In the genomic region with DNA sequence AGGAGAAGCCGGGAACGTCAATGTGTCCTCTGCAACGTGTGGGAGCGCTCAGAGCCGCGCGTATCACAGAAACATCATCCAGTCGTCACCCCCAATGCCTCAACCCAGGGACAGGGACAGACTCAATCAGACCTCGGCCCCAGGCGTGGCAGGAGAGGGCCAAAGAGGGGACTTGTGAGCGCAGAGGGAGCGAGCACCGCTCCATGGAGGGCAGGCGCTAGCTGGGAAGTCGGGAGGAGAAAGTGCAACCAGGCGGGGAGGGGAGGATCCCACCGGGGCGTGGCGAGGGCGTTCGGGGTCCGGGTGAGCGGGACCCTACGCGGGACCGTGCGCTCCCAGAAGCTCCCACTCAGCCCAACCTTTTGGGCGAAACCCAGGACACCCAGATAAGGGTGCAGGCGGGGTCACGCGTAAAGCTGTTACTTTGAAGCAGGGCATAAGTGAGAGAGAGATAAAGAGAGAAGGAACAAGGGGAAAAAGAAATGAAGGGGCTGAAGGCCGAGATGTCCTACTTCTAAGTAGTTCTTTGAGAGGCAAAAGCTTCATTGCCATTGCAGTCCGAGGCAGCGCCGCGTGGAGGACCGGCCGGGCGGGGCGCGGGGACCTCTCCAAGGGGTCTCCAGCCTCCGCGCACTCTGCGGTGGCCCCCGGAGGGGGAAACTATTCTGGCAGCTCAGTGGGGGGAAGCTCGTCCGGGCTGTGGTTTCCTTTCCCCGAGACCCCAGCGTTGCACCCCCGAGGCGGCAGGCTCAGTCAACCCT, we compare ENCODE assay signal across 8 cellular contexts. TPM values are rescaled to one million over a fixed set of nuclear protein-coding genes. Genes with fewer than 3 reads are reported as not detected.
DNase-seq lines count a peak whose midpoint lies in the region; ATAC-seq lines count a peak whose summit lies in the region.

No MANE protein-coding gene starts in this region.

- peaks cover 34% of the 10 kb centered on the region for H3K27me3 Mint-ChIP-seq in activated T-helper 17 cell treated with anti-CD3 and anti-CD28 coated beads, Interleukin-2, amount 50 U/mL, for 72 hours

- peaks cover 12 to 16% of the 10 kb centered on the region in 2 donors for H3K4me1 ChIP-seq in neuronal stem cell (ENCODE audit: control insufficient read depth in 2 of 2, insufficient read depth in 1 of 2, low read depth in 1 of 2, low read length in 2 of 2)

- peak overlapping the region; percentile 90 for H3K4me3 Mint-ChIP-seq in activated T-helper 17 cell treated with anti-CD3 and anti-CD28 coated beads, Interleukin-2, amount 50 U/mL, for 72 hours

- H3K4me1 Mint-ChIP-seq in activated T-helper 17 cell treated with anti-CD3 and anti-CD28 coated beads, Interleukin-2, amount 50 U/mL, for 72 hours: peaks cover 11% of the 10 kb centered on the region

- peaks cover 6% of the 10 kb centered on the region for H3K36me3 Mint-ChIP-seq in activated T-helper 17 cell treated with anti-CD3 and anti-CD28 coated beads, Interleukin-2, amount 50 U/mL, for 72 hours (ENCODE audit: low read depth)

- H4K8ac ChIP-seq in neuronal stem cell (ENCODE audit: low read depth, low read length): no peak overlapping the region

- peak overlapping the region; percentile 95 for H3K4me2 ChIP-seq in neuronal stem cell (ENCODE audit: insufficient read depth, low read length, poor library complexity, severe bottlenecking)

- H3K27ac ChIP-seq in neuronal stem cell (replicated peaks; ENCODE audit: low read length): peak overlapping the region; percentile 70

- no CpG with 5 or more reads among the region's 51 CpGs for WGBS in neuronal stem cell (ENCODE audit: extremely low coverage in 2 of 2, insufficient read length in 2 of 2, insufficient replicate concordance in 1 of 2), 2 donors

- H3K23ac ChIP-seq in neuronal stem cell (ENCODE audit: low read depth, low read length, poor library complexity): no peak overlapping the region

- peak overlapping the region; percentile 96 for H3K18ac ChIP-seq in neuronal stem cell (ENCODE audit: low read length)

- no peaks in the 10 kb centered on the region for H3K9me3 Mint-ChIP-seq in activated T-helper 17 cell treated with anti-CD3 and anti-CD28 coated beads, Interleukin-2, amount 50 U/mL, for 72 hours

- H3K79me1 ChIP-seq in neuronal stem cell (ENCODE audit: low read depth, low read length): peaks cover 4% of the 10 kb centered on the region

- H2BK12ac ChIP-seq in neuronal stem cell (ENCODE audit: low read length): peak overlapping the region; percentile 36

- H4K91ac ChIP-seq in neuronal stem cell (ENCODE audit: low read depth, low read length, poor library complexity): no peak overlapping the region

- H2BK120ac ChIP-seq in neuronal stem cell (ENCODE audit: low read depth, low read length): no peak overlapping the region

- DNase-seq in NCI-H345 (lab: John Stamatoyannopoulos, UW): peak; percentile 37
- no peak for DNase-seq in NCI-H345 treated with DMSO at 0.1 percent for 48 hours (lab: John Stamatoyannopoulos, UW; ENCODE audit: unreplicated experiment)
- peak; percentile 65 for DNase-seq in NCI-H146 (lab: John Stamatoyannopoulos, UW)
- DNase-seq in germinal center (ENCODE audit: low spot score): peak; percentile 31
- DNase-seq in neuronal stem cell (ENCODE audit: low spot score): no peak
- DNase-seq in foreskin melanocyte: no peak

- H2AK5ac ChIP-seq in neuronal stem cell (ENCODE audit: low read depth, low read length): no peak overlapping the region

- peaks cover 0 to 16% (median 0%) of the 10 kb centered on the region in 3 experiments for H3K27me3 ChIP-seq in neuronal stem cell (ENCODE audit: control insufficient read depth in 3 of 3, insufficient read depth in 3 of 3, low read depth in 1 of 3, low read length in 3 of 3)

- peak overlapping the region; percentile 84 for H3K9ac ChIP-seq in neuronal stem cell (ENCODE audit: low read depth, low read length, poor library complexity)

- ATAC-seq in activated T-helper 17 cell treated with anti-CD3 and anti-CD28 coated beads, Interleukin-2, amount 50 U/mL, for 72 hours (replicated peaks): peak; percentile 25
- no peak for ATAC-seq in GM19035 (IDR thresholded peaks at IDR 0.05; ENCODE audit: unreplicated experiment)

- peak overlapping the region; percentile 94 for H2AFZ ChIP-seq in neuronal stem cell (ENCODE audit: low read length)

- H3K4ac ChIP-seq in neuronal stem cell (ENCODE audit: low read length): no peak overlapping the region

- H3K14ac ChIP-seq in neuronal stem cell (ENCODE audit: low read length): peak overlapping the region; percentile 21

- peak overlapping the region; percentile 81 for H2BK15ac ChIP-seq in neuronal stem cell (ENCODE audit: low read length)

- no peak overlapping the region for H2BK5ac ChIP-seq in neuronal stem cell (ENCODE audit: low read length)

- H3K9me3 ChIP-seq in neuronal stem cell (replicated peaks in 1 of 2; ENCODE audit: control insufficient read depth in 2 of 2, insufficient read depth in 1 of 2, low read depth in 1 of 2, low read length in 2 of 2): peaks cover 0 to under 1% of the 10 kb centered on the region in 2 donors

- H3K27ac Mint-ChIP-seq in activated T-helper 17 cell treated with anti-CD3 and anti-CD28 coated beads, Interleukin-2, amount 50 U/mL, for 72 hours: peak overlapping the region; percentile 12

- peaks cover 0 to 5% of the 10 kb centered on the region in 2 donors for H3K36me3 ChIP-seq in neuronal stem cell (replicated peaks in 1 of 2; ENCODE audit: control insufficient read depth in 2 of 2, insufficient read depth in 2 of 2, low read length in 2 of 2)

- peak overlapping the region; percentile 89 to 92 for H3K4me3 ChIP-seq in neuronal stem cell (ENCODE audit: low read length in 2 of 2)

RNA-seq across cellular contexts. Expression of gene SOBP, which starts 0.9 kb away (rescaled TPM):
- total RNA-seq in activated T-helper 17 cell treated with anti-CD3 and anti-CD28 coated beads, Interleukin-2, amount 50 U/mL, for 72 hours: under 1 TPM in 1 of 2 donors, not detected in 1; 0.06 TPM
- polyA plus RNA-seq in neuronal stem cell (2013, experiment 1 of 2): 11.5 TPM
- 11.8 TPM for polyA plus RNA-seq in neuronal stem cell (2013, experiment 2 of 2)

RNA-seq across cellular contexts. Expression of gene PDSS2, which starts 29.7 kb away (rescaled TPM):
- 10 to 100 TPM; 10.4 to 13.6 TPM for total RNA-seq in activated T-helper 17 cell treated with anti-CD3 and anti-CD28 coated beads, Interleukin-2, amount 50 U/mL, for 72 hours
- polyA plus RNA-seq in neuronal stem cell (2013, experiment 1 of 2): 7.8 TPM
- 7.1 TPM for polyA plus RNA-seq in neuronal stem cell (2013, experiment 2 of 2)

Comparison
In these comparisons a context has a peak if more than half of its experiments do, and no peak if none do; other contexts are left out.
1. DNase-seq: peak in NCI-H345 (single experiment), NCI-H146 (single experiment) and germinal center (single experiment); none in NCI-H345 treated with DMSO at 0.1 percent for 48 hours (single experiment), neuronal stem cell (single experiment) and foreskin melanocyte (single experiment).